8 cellular contexts compared by ENCODE assay signal in the genomic region with DNA sequence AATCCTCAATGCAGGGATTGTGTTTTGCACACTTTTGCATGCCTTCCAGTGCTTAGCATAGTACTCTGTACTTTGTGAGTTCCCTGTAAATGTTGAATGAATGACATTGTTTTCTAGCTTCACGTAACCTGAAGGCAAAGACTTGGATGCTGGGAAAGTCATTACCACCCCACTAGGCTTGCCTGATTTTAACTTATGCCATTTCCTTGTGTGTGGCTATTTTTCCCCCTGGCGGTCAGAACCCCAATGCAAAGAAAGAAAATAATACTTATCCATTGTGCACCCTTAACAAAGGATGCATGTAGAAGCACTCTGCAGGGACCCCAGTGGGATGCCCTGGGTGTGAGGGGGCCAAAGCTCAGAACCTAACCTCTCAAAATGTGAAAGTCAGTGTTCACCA. TPM values are rescaled to one million over a fixed set of nuclear protein-coding genes. Genes with fewer than 3 reads are reported as not detected.
A peak's percentile ranks its signal among the peaks of the same experiment; 100 is the strongest.
DNase-seq lines count a peak whose midpoint lies in the region; ATAC-seq, FAIRE-seq and TF ChIP-seq lines count a peak whose summit lies in the region.

No MANE protein-coding gene starts in this region.

- 55% methylated on average over 2 of the region's 2 CpGs for WGBS in A549 (ENCODE audit: missing lambda C conversion rate)
- 24% methylated on average over 2 of the region's 2 CpGs; no CpG with 5 or more reads in 1 of the 2 donors for WGBS in gastroesophageal sphincter (ENCODE audit: low coverage in 1 of 2), 2 donors
- 11 to 31% methylated on average over 2 of the region's 2 CpGs for WGBS in tibial nerve, 2 donors

- H3K27me3 ChIP-seq in gastroesophageal sphincter (no peaks in the 10 kb centered on the region), tibial nerve (peaks cover 0 to 20% of the 10 kb centered on the region in 2 donors)

- no peaks in the 10 kb centered on the region for H3K36me3 ChIP-seq in gastroesophageal sphincter
- no peaks in the 10 kb centered on the region for H3K36me3 ChIP-seq in tibial nerve

- peak overlapping the region; percentile 99 for H3K4me2 ChIP-seq in A549

- H3K27ac ChIP-seq in A549 (peak overlapping the region in 1 of 2 experiments; percentile 89; a peak in 1 of 6 replicates), gastroesophageal sphincter (peak overlapping the region in 2 of 4 donors; percentile 91 to 96), tibial nerve (no peak overlapping the region)

- no peaks in the 10 kb centered on the region for H3K9me3 ChIP-seq in A549
- no peaks in the 10 kb centered on the region for H3K9me3 ChIP-seq in gastroesophageal sphincter
- no peaks in the 10 kb centered on the region for H3K9me3 ChIP-seq in tibial nerve

- CTCF ChIA-PET in A549 (lab: Yijun Ruan, JAX): interaction anchor here (0.6 to 4.3 kb wide), 12 partner anchors 16 to 1171 kb away, joined by 3 to 21 read pairs (median 4); no protein-coding TSS in a partner anchor

- no peak for FAIRE-seq in A549 (lab: Jason Lieb, UNC)

- peak; percentile 36 to 51 for DNase-seq in A549 (ENCODE audit: low read depth in 1 of 2, low spot score in 1 of 2)
- DNase-seq in GM12864 (ENCODE audit: low read depth): no peak
- peak; percentile 19 for DNase-seq in SKM-1 (lab: John Stamatoyannopoulos, UW; ENCODE audit: unreplicated experiment)
- DNase-seq in tibial nerve (ENCODE audit: low spot score in 2 of 2): peak in 1 of 2 donors; percentile 16
- no peak for DNase-seq in activated effector memory CD4-positive, alpha-beta T cell treated with Interleukin-2 at 50 U/mL for 16 hours
- no peak for DNase-seq in central memory CD4-positive, alpha-beta T cell

- TF ChIP-seq RAD21 in A549 (conservative IDR thresholded peaks at IDR 0.05 in 1 of 2, IDR thresholded peaks at IDR 0.05 in 1 of 2): peak; percentile 23 to 52; a peak in 3 of 5 replicates

- no peak for TF ChIP-seq POLR2A in A549 (IDR thresholded peaks at IDR 0.05; ENCODE audit: low read length)
- no peak for TF ChIP-seq POLR2A in gastroesophageal sphincter (IDR thresholded peaks at IDR 0.05)
- TF ChIP-seq POLR2A in tibial nerve (IDR thresholded peaks at IDR 0.05): no peak

- TF ChIP-seq EP300 in A549 (IDR thresholded peaks at IDR 0.05) (no peak), gastroesophageal sphincter (IDR thresholded peaks at IDR 0.05) (no peak), tibial nerve (IDR thresholded peaks at IDR 0.05) (no peak)

- ATAC-seq in A549: peak; percentile 14 to 39; a peak in 3 of 6 replicates
- no peak for ATAC-seq in gastroesophageal sphincter
- no peak for ATAC-seq in GM21529 (IDR thresholded peaks at IDR 0.05; ENCODE audit: unreplicated experiment)

- H3K4me1 ChIP-seq in A549 (peaks cover 9% of the 10 kb centered on the region), gastroesophageal sphincter (peaks cover 3 to 49% (median 3%) of the 10 kb centered on the region in 3 donors), tibial nerve (peaks cover 0 to 38% (median 10%) of the 10 kb centered on the region in 4 donors)

- H3K4me3 ChIP-seq in A549 (0 out of 3 replicates have a peak overlapping the region, but pooled peaks have one; percentile 60), GM12864 (ENCODE audit: low read depth, low read length) (no peak overlapping the region), gastroesophageal sphincter (peak overlapping the region in 1 of 2 donors; percentile 81), tibial nerve (peak overlapping the region in 1 of 4 donors; percentile 70)

- POLR2A ChIA-PET in A549 (lab: Yijun Ruan, JAX): no interaction called here

- TF ChIP-seq CTCF in A549 (IDR thresholded peaks at IDR 0.05): peak; percentile 33; the same call in 2 of the 3 replicates
- TF ChIP-seq CTCF in GM12864 (IDR thresholded peaks at IDR 0.05; ENCODE audit: low read depth, low read length, missing control alignments): peak; percentile 22
- TF ChIP-seq CTCF in gastroesophageal sphincter (IDR thresholded peaks at IDR 0.05): peak; percentile 47 to 52 (median 48)
- TF ChIP-seq CTCF in tibial nerve (IDR thresholded peaks at IDR 0.05): peak in 4 of 5 experiments; percentile 16 to 38 (median 20)

TF ChIP-seq in A549, 52 proteins besides CTCF, POLR2A, EP300 and RAD21:
- TF ChIP-seq KDM5A (IDR thresholded peaks at IDR 0.05): no peak
- peak; percentile 32; the same call in 2 of the 3 replicates for TF ChIP-seq SMC3 (IDR thresholded peaks at IDR 0.05)
TF ChIP-seq in A549: peak in this region for 1.

RNA-seq across cellular contexts. Expression of gene ENOX1, which starts 1.2 kb away (rescaled TPM):
- 0.41 and 0.46 TPM in 2 replicates for polyA plus RNA-seq in A549 (2011; rRNA removed)
- 0.38 and 0.39 TPM in 2 replicates for polyA plus RNA-seq in A549 (2012; cell fraction: cytosol; rRNA removed)
- polyA plus RNA-seq in A549 (2012; cell fraction: nucleus; rRNA removed): 0.24 and 0.25 TPM in 2 replicates
- polyA plus RNA-seq in A549 (2017; fragmentation: RNase III; extraction: RNeasy Plus Mini Kit Qiagen cat#74134 plus additional on column Dnase treatment): 0.28 to 0.33 TPM (median 0.28 TPM) in 3 replicates
- 0.29 and 0.37 TPM in 2 replicates for polyA minus RNA-seq in A549 (2011; rRNA and poly(A)+ RNA removed)
- 10 to 100 TPM in 1 of 4 donors, 1 to 10 TPM in 3; 1.8 to 11.6 (median 9.4) TPM for total RNA-seq in gastroesophageal sphincter
- 1 to 10 TPM; 2.6 to 8.2 (median 4.6) TPM for total RNA-seq in tibial nerve

Comparison
In these comparisons a context has a peak if more than half of its experiments do, and no peak if none do; other contexts are left out.
1. ATAC-seq: peak in A549 (2 of 2); none in gastroesophageal sphincter (single experiment) and GM21529 (single experiment).
2. DNase-seq: peak in A549 (2 of 2) and SKM-1 (single experiment); none in GM12864 (single experiment), activated effector memory CD4-positive, alpha-beta T cell treated with Interleukin-2 at 50 U/mL for 16 hours (single experiment) and central memory CD4-positive, alpha-beta T cell (single experiment).
3. Peak in every context shown above with its lines, with median percentiles within 50 percentile points of each other: CTCF ChIP-seq.